In the genomic region with DNA sequence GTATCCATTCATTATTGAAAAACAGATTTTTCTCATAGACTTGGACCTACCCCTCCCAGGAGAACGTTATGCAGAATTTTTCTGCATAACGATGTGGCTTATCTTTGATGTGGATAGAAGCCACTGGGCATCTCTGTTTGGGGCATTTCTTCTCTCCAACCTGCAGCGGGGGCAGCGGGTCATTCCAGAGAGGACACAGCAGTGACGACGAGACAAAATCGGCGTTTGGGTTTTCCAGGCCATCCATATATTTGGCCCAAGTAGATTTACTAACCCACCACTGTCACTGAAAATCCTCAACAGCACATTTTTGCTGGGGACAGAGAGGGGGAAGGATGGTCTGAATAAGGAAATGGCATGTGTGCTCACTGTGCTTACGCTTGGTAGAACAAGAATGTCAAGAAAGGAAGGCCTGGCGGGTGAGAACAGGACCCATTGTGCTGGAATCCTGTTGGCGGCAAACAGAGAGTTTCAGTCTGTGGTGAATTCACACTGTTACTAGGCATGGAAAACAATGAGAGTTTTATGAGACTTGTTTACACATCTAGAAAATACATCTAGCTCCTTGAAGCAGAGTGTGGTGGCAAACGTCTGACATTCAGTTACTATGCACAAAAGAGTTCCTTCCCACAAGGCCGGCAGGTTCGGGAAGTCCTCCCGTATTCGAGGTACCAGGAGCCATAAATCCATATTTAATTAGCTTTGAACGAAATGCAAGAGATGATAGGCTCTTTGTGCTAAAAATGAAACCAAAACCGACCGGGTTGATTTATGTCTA, we compare ENCODE assay signal across 8 cellular contexts.
DNase-seq lines count a peak whose midpoint lies in the region; ATAC-seq and TF ChIP-seq lines count a peak whose summit lies in the region.

No MANE protein-coding gene starts in this region.

- intact Hi-C loops in activated B cell treated with CpG ODN at 0.5 μM for 24 hours (cut with micrococcal nuclease), result loop anchor here (1.0 kb wide), 1 partner anchor 12 kb away; no protein-coding TSS in a partner anchor
- intact Hi-C loops in head of caudate nucleus (cut with DNase I), result loop anchor here (10.0 kb wide), 1 partner anchor 313 kb away; the partner anchor contains the start of gene KLF6

- H3K4me3 Mint-ChIP-seq in activated B cell treated with CpG ODN at 0.5 μM for 24 hours, result peak overlapping the region; percentile 83

- DNase-seq in GM03348 (ENCODE audit: low spot score), result peak; percentile 20
- no peak for DNase-seq in activated B cell treated with CpG ODN at 0.5 μM for 24 hours
- DNase-seq in head of caudate nucleus, result peak in 40 of 42 donors; percentile 38 to 89 (median 72)
- peak; percentile 71 for DNase-seq in retinal pigment epithelial cell (ENCODE audit: low read depth)
- DNase-seq in NCI-H187 (lab: John Stamatoyannopoulos, UW), result no peak

- CTCF ChIA-PET in activated B cell treated with CpG ODN at 0.5 μM for 24 hours (lab: Charles Lee), result interaction anchor here (0.5 to 1.3 kb wide), 3 partner anchors 12 to 1175 kb away, joined by 3 read pairs; no protein-coding TSS in a partner anchor

- no peaks in the 10 kb centered on the region for H3K9me3 Mint-ChIP-seq in activated B cell treated with CpG ODN at 0.5 μM for 24 hours

- H3K4me1 Mint-ChIP-seq in activated B cell treated with CpG ODN at 0.5 μM for 24 hours, result peaks cover 19% of the 10 kb centered on the region

- ATAC-seq in activated B cell treated with CpG ODN at 0.5 μM for 24 hours (ENCODE audit: low read depth), result peak; percentile 40
- ATAC-seq in HG02759 (IDR thresholded peaks at IDR 0.05; ENCODE audit: unreplicated experiment), result no peak
- no peak for ATAC-seq in GM21526 (IDR thresholded peaks at IDR 0.05; ENCODE audit: low FRiP score, unreplicated experiment)
- no peak for ATAC-seq in HG02938 (IDR thresholded peaks at IDR 0.05; ENCODE audit: unreplicated experiment)

- POLR2A ChIA-PET in activated B cell treated with CpG ODN at 0.5 μM for 24 hours (lab: Charles Lee), result interaction anchor here (0.8 to 3.7 kb wide), 6 partner anchors 11 to 649 kb away, joined by 3 to 15 read pairs (median 8); partner anchors contain the start of gene KLF6

- no peaks in the 10 kb centered on the region for H3K36me3 Mint-ChIP-seq in activated B cell treated with CpG ODN at 0.5 μM for 24 hours (ENCODE audit: low read depth)

- no peak overlapping the region for H3K4me3 ChIP-seq in retinal pigment epithelial cell (ENCODE audit: low read length)

- H3K27ac Mint-ChIP-seq in activated B cell treated with CpG ODN at 0.5 μM for 24 hours, result peak overlapping the region; percentile 86

- no peaks in the 10 kb centered on the region for H3K27me3 Mint-ChIP-seq in activated B cell treated with CpG ODN at 0.5 μM for 24 hours

- TF ChIP-seq CTCF in activated B cell treated with CpG ODN at 0.5 μM for 24 hours (IDR thresholded peaks at IDR 0.05) (no peak), retinal pigment epithelial cell (conservative IDR thresholded peaks at IDR 0.05; ENCODE audit: low read depth, low read length) (no peak)

Comparison
In these comparisons a context has a peak if more than half of its experiments do, and no peak if none do; other contexts are left out.
1. DNase-seq: peak in GM03348 (single experiment), head of caudate nucleus (40 of 42) and retinal pigment epithelial cell (single experiment); none in activated B cell treated with CpG ODN at 0.5 μM for 24 hours (single experiment) and NCI-H187 (0 of 2).